In the genomic region with DNA sequence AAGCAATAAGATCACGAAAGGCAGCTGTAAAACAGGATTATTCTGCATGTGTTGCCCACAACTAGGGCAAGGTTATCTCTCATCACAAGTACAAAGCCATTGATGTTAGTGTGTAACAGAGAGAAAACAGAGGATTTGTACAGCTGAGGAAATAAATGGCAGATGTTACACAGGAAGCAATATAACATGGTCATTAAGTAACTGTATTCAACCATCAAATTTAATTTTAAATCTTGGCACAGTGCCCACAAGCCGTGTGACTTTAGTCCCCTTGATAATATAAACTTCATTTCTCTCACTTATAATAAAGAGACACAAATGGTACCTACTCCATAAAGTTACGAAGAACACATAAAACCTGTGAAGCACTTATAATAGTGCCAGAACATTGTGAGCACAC, we compare ENCODE assay signal across 32 cellular contexts. TPM values are rescaled to one million over a fixed set of nuclear protein-coding genes. Genes with fewer than 3 reads are reported as not detected.
A peak's percentile ranks its signal among the peaks of the same experiment; 100 is the strongest.
DNase-seq lines count a peak whose midpoint lies in the region; ATAC-seq, FAIRE-seq and TF ChIP-seq lines count a peak whose summit lies in the region.
"Had no signal": no experiment of that assay in that cellular context is flagged by ENCODE, and none has a peak within 500 bp of the region (broad histone marks: within the 10 kb centered on the region; RNA-seq: fewer than 3 reads in every experiment).

No MANE protein-coding gene starts in this region.

- DNase-seq in DMS79 (lab: John Stamatoyannopoulos, UW) (peak; percentile 48), NCI-H1436 treated with DMSO at 0.1 percent for 48 hours (lab: John Stamatoyannopoulos, UW) (peak; percentile 55), NCI-H748 (lab: John Stamatoyannopoulos, UW; ENCODE audit: unreplicated experiment) (peak; percentile 96), small intestine (peak; percentile 5), lower lobe of right lung (no peak), osteocyte (ENCODE audit: extremely low spot score, unreplicated experiment) (no peak)
- no peak for DNase-seq in activated CD8-positive, alpha-beta memory T cell treated with anti-CD3 and anti-CD28 coated beads, Interleukin-2, amount 10 ng/mL, durations not matched to agents 7 days and 5 days
- DNase-seq: activated CD4-positive, alpha-beta T cell treated with anti-CD3 and anti-CD28 coated beads for 36 hours; activated naive CD4-positive, alpha-beta T cell; activated T-cell treated with anti-CD3 and anti-CD28 coated beads, Interleukin-2, amount 50 U/mL, for 1 hour; adrenal gland; CD4-positive, alpha-beta T cell; glutamatergic neuron; GOT3; KBM-7; kidney; MG63; NCI-H82; nephron progenitor cell; pancreas; PC-3; SIG-M5; spleen; stimulated activated CD4-positive, alpha-beta T cell treated with anti-CD3 and anti-CD28 coated beads, Interleukin-4, amount 100 ng/mL, for 4 hours; stimulated activated naive CD4-positive, alpha-beta T cell treated with Interleukin-2 at 50 U/mL for 16 hours; testis had no signal

- H3K4me3 ChIP-seq in small intestine (ENCODE audit: low read depth in 1 of 2, low read length in 2 of 2), result no peak overlapping the region
- no peak overlapping the region for H3K4me3 ChIP-seq in lower lobe of right lung
- H3K4me3 ChIP-seq: adrenal gland, lung, MG63, pancreas, spleen, testis had no signal

- H3K4me1 ChIP-seq in small intestine (ENCODE audit: control insufficient read depth in 2 of 2, insufficient read depth in 1 of 2, low read depth in 1 of 2, low read length in 1 of 2) (no peaks in the 10 kb centered on the region), lower lobe of right lung (no peaks in the 10 kb centered on the region)
- H3K4me1 ChIP-seq: adrenal gland, pancreas, spleen, testis had no signal

- no peaks in the 10 kb centered on the region for H3K9me3 Mint-ChIP-seq in activated CD8-positive, alpha-beta memory T cell treated with anti-CD3 and anti-CD28 coated beads, Interleukin-2, amount 10 ng/mL, durations not matched to agents 7 days and 5 days (ENCODE audit: low read depth)
- H3K9me3 Mint-ChIP-seq in osteocyte (ENCODE audit: unreplicated experiment), result no peaks in the 10 kb centered on the region
- H3K9me3 Mint-ChIP-seq: CD4-positive, alpha-beta T cell; nephron progenitor cell had no signal

- no peak for ATAC-seq in lower lobe of right lung
- ATAC-seq in activated CD8-positive, alpha-beta memory T cell treated with anti-CD3 and anti-CD28 coated beads, Interleukin-2, amount 10 ng/mL, durations not matched to agents 7 days and 5 days, result no peak
- ATAC-seq: activated CD4-positive, alpha-beta T cell treated with anti-CD3 and anti-CD28 coated beads for 36 hours; pancreas; PC-3 had no signal

- H3K27ac Mint-ChIP-seq in activated CD8-positive, alpha-beta memory T cell treated with anti-CD3 and anti-CD28 coated beads, Interleukin-2, amount 10 ng/mL, durations not matched to agents 7 days and 5 days, result no peak overlapping the region
- H3K27ac Mint-ChIP-seq in osteocyte (ENCODE audit: unreplicated experiment), result no peak overlapping the region
- H3K27ac Mint-ChIP-seq: activated CD4-positive, alpha-beta T cell treated with anti-CD3 and anti-CD28 coated beads for 36 hours; brain; CD4-positive, alpha-beta T cell; nephron progenitor cell had no signal

- no peaks in the 10 kb centered on the region for H3K36me3 Mint-ChIP-seq in activated CD8-positive, alpha-beta memory T cell treated with anti-CD3 and anti-CD28 coated beads, Interleukin-2, amount 10 ng/mL, durations not matched to agents 7 days and 5 days
- H3K36me3 Mint-ChIP-seq in osteocyte (ENCODE audit: unreplicated experiment), result no peaks in the 10 kb centered on the region
- H3K36me3 Mint-ChIP-seq: brain had no signal

- H3K36me3 ChIP-seq in small intestine (ENCODE audit: control insufficient read depth in 2 of 2, insufficient read depth in 2 of 2, low read length in 2 of 2) (no peaks in the 10 kb centered on the region), lower lobe of right lung (no peaks in the 10 kb centered on the region)
- H3K36me3 ChIP-seq: adrenal gland, MG63, pancreas, spleen had no signal

- H3K27me3 Mint-ChIP-seq in activated CD8-positive, alpha-beta memory T cell treated with anti-CD3 and anti-CD28 coated beads, Interleukin-2, amount 10 ng/mL, durations not matched to agents 7 days and 5 days, result no peaks in the 10 kb centered on the region
- no peaks in the 10 kb centered on the region for H3K27me3 Mint-ChIP-seq in osteocyte (ENCODE audit: unreplicated experiment)

- H3K27ac ChIP-seq in small intestine (ENCODE audit: low read depth in 1 of 2, low read length in 1 of 2) (no peak overlapping the region), lower lobe of right lung (no peak overlapping the region)
- H3K27ac ChIP-seq: adrenal gland, pancreas, spleen, testis had no signal

- WGBS in small intestine, 3 donors, result 22 to 36% (median 31%) methylated on average over 3 of the region's 3 CpGs

- no peak for TF ChIP-seq CTCF in lower lobe of right lung (IDR thresholded peaks at IDR 0.05)
- no peak for TF ChIP-seq CTCF in osteocyte (IDR thresholded peaks at IDR 0.05)

- CTCF ChIA-PET in activated CD8-positive, alpha-beta memory T cell treated with anti-CD3 and anti-CD28 coated beads, Interleukin-2, amount 10 ng/mL, durations not matched to agents 7 days and 5 days (lab: Charles Lee), result no interaction called here

- H3K27me3 ChIP-seq in small intestine (ENCODE audit: control insufficient read depth in 2 of 2, insufficient read depth in 2 of 2, low read length in 2 of 2) (no peaks in the 10 kb centered on the region), lower lobe of right lung (ENCODE audit: low read depth) (no peaks in the 10 kb centered on the region)
- H3K27me3 ChIP-seq: adrenal gland, MG63, pancreas, testis had no signal

- no peaks in the 10 kb centered on the region for H3K4me1 Mint-ChIP-seq in activated CD8-positive, alpha-beta memory T cell treated with anti-CD3 and anti-CD28 coated beads, Interleukin-2, amount 10 ng/mL, durations not matched to agents 7 days and 5 days
- peaks cover 26% of the 10 kb centered on the region for H3K4me1 Mint-ChIP-seq in osteocyte (ENCODE audit: unreplicated experiment)
- H3K4me1 Mint-ChIP-seq: activated CD4-positive, alpha-beta T cell treated with anti-CD3 and anti-CD28 coated beads for 36 hours had no signal

- no peak overlapping the region for H3K4me3 Mint-ChIP-seq in activated CD8-positive, alpha-beta memory T cell treated with anti-CD3 and anti-CD28 coated beads, Interleukin-2, amount 10 ng/mL, durations not matched to agents 7 days and 5 days
- H3K4me3 Mint-ChIP-seq in osteocyte (ENCODE audit: unreplicated experiment), result no peak overlapping the region
- H3K4me3 Mint-ChIP-seq: activated CD4-positive, alpha-beta T cell treated with anti-CD3 and anti-CD28 coated beads for 36 hours; brain; CD4-positive, alpha-beta T cell; nephron progenitor cell had no signal

- intact Hi-C loops in lower lobe of right lung (cut with DNase I), result no loop called here

- H3K9me3 ChIP-seq in small intestine (ENCODE audit: control insufficient read depth, low read depth), result no peaks in the 10 kb centered on the region
- no peaks in the 10 kb centered on the region for H3K9me3 ChIP-seq in lower lobe of right lung
- H3K9me3 ChIP-seq: adrenal gland, MG63, pancreas, spleen, testis had no signal

- FAIRE-seq in small intestine (lab: Jason Lieb, UNC), result no peak
- FAIRE-seq: kidney, pancreas had no signal

RNA-seq across cellular contexts. Expression of a gene that starts 17.3 kb away (rescaled TPM):
- under 1 TPM in 1 of 3 donors, not detected in 2; 0.36 TPM for polyA plus RNA-seq in small intestine
- not detected for total RNA-seq in lower lobe of right lung
- total RNA-seq in activated CD8-positive, alpha-beta memory T cell treated with anti-CD3 and anti-CD28 coated beads, Interleukin-2, amount 10 ng/mL, durations not matched to agents 7 days and 5 days, result not detected
- total RNA-seq in osteocyte, result 0.40 and 0.76 TPM in 2 replicates
- total RNA-seq: activated CD4-positive, alpha-beta T cell treated with anti-CD3 and anti-CD28 coated beads for 36 hours; adrenal gland; CD4-positive, alpha-beta T cell; lung; PC-3; spleen; T-helper 1 cell treated with Interleukin-12 subunit alpha and Interleukin-12 subunit beta and Interleukin-4 antibody, amounts not matched to agents 30 ng/mL and 1 ng/mL, for 36 hours had no signal
- polyA plus RNA-seq: lung had no signal

RNA-seq across cellular contexts. Expression of a gene that starts 24.2 kb away (rescaled TPM):
- polyA plus RNA-seq in small intestine, result not detected
- total RNA-seq in lower lobe of right lung (not detected), osteocyte (not detected in 2 replicates)
- total RNA-seq in activated CD8-positive, alpha-beta memory T cell treated with anti-CD3 and anti-CD28 coated beads, Interleukin-2, amount 10 ng/mL, durations not matched to agents 7 days and 5 days, result not detected
- total RNA-seq: activated CD4-positive, alpha-beta T cell treated with anti-CD3 and anti-CD28 coated beads for 36 hours; adrenal gland; CD4-positive, alpha-beta T cell; chondrocyte; HT-29; kidney; lung; mucosa of gallbladder; pancreas; PC-3; spleen; T-helper 1 cell treated with Interleukin-12 subunit alpha and Interleukin-12 subunit beta and Interleukin-4 antibody, amounts not matched to agents 30 ng/mL and 1 ng/mL, for 36 hours had no signal
- polyA plus RNA-seq: adrenal gland, lung, spleen had no signal

RNA-seq across cellular contexts. Expression of a gene that starts 36.6 kb away (rescaled TPM):
- polyA plus RNA-seq in small intestine, result 1 to 10 TPM in 1 of 3 donors, not detected in 2; 1.1 TPM
- total RNA-seq in lower lobe of right lung, result not detected
- not detected for total RNA-seq in activated CD8-positive, alpha-beta memory T cell treated with anti-CD3 and anti-CD28 coated beads, Interleukin-2, amount 10 ng/mL, durations not matched to agents 7 days and 5 days
- total RNA-seq in osteocyte, result 0.81 and 1.1 TPM in 2 replicates
- total RNA-seq: activated CD4-positive, alpha-beta T cell treated with anti-CD3 and anti-CD28 coated beads for 36 hours; adrenal gland; CD4-positive, alpha-beta T cell; PC-3; spleen; T-helper 1 cell treated with Interleukin-12 subunit alpha and Interleukin-12 subunit beta and Interleukin-4 antibody, amounts not matched to agents 30 ng/mL and 1 ng/mL, for 36 hours had no signal

RNA-seq across cellular contexts. Expression of a gene that starts 43.1 kb away (rescaled TPM):
- polyA plus RNA-seq in small intestine, result not detected
- not detected for total RNA-seq in lower lobe of right lung
- not detected for total RNA-seq in activated CD8-positive, alpha-beta memory T cell treated with anti-CD3 and anti-CD28 coated beads, Interleukin-2, amount 10 ng/mL, durations not matched to agents 7 days and 5 days
- total RNA-seq in osteocyte, result not detected in 2 replicates
- total RNA-seq: activated CD4-positive, alpha-beta T cell treated with anti-CD3 and anti-CD28 coated beads for 36 hours; adrenal gland; CD4-positive, alpha-beta T cell; chondrocyte; HT-29; kidney; lung; mucosa of gallbladder; pancreas; PC-3; spleen; T-helper 1 cell treated with Interleukin-12 subunit alpha and Interleukin-12 subunit beta and Interleukin-4 antibody, amounts not matched to agents 30 ng/mL and 1 ng/mL, for 36 hours had no signal
- polyA plus RNA-seq: adrenal gland, lung, pancreas, spleen had no signal

Comparison
In these comparisons a context has a peak if more than half of its experiments do, and no peak if none do; other contexts are left out.
1. DNase-seq: peak in DMS79 (single experiment), NCI-H1436 treated with DMSO at 0.1 percent for 48 hours (single experiment), NCI-H748 (single experiment) and small intestine (single experiment); none in lower lobe of right lung (single experiment), activated CD8-positive, alpha-beta memory T cell treated with anti-CD3 and anti-CD28 coated beads, Interleukin-2, amount 10 ng/mL, durations not matched to agents 7 days and 5 days (single experiment) and osteocyte (single experiment).